In the genomic region with DNA sequence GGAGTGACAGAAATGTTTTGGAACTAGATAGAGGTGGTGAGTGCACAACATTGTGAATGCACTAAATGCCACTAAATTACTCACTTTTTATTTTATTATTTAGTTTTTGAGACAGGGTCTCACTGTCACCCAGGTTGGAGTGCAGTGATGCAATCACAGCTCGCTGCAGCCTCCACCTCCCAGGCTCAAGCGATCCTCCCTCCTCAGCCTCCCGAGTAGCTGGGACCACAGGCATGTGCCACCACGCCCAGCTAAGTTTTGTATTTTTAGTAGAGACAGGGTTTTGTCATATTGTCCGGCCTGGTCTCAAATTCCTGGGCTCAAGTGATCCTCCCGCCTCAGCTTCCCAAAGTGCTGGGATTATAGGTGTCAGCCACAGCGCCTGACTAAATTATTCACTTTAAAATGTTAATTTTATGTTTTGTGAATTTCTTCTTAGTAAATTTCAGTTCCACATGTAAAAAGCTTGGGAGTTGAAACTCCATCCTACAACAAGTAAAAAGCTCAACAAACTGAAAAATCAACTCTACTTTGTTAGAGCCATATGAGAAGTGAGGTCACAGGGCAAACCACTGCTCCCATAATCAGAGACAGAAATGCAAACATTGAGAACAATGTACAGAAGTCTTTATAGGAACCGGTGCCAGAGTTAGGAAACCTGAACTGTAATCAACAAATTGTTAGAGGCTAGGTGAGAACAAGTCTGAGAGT, we compare ENCODE assay signal across 22 cellular contexts. TPM values are rescaled to one million over a fixed set of nuclear protein-coding genes. Genes with fewer than 3 reads are reported as not detected.
A peak's percentile ranks its signal among the peaks of the same experiment; 100 is the strongest.
DNase-seq lines count a peak whose midpoint lies in the region; ATAC-seq, FAIRE-seq and TF ChIP-seq lines count a peak whose summit lies in the region.
"Had no signal": no experiment of that assay in that cellular context is flagged by ENCODE, and none has a peak within 500 bp of the region (broad histone marks: within the 10 kb centered on the region; RNA-seq: fewer than 3 reads in every experiment).

No MANE protein-coding gene starts in this region.

- no peak overlapping the region for H3K4me2 ChIP-seq in K562 (ENCODE audit: insufficient read depth, low read length)
- H3K4me2 ChIP-seq: KMS-11 had no signal

- ATAC-seq in K562 (no peak), GM18909 (IDR thresholded peaks at IDR 0.05; ENCODE audit: poor library complexity, unreplicated experiment) (no peak), HG02852 (IDR thresholded peaks at IDR 0.05; ENCODE audit: unreplicated experiment) (no peak)
- ATAC-seq: HCT116, Panc1, T-helper 17 cell had no signal

- no peak overlapping the region for H3K27ac ChIP-seq in K562 (ENCODE audit: extremely low read depth, low read depth, low read length)
- H3K27ac ChIP-seq: 22Rv1, KMS-11, SJSA1 had no signal

- no peaks in the 10 kb centered on the region for H3K79me2 ChIP-seq in K562 (ENCODE audit: control insufficient read depth, insufficient read depth, low read length)

- DNase-seq in NCI-H510A treated with DMSO at 0.1 percent for 48 hours (lab: John Stamatoyannopoulos, UW) (peak; percentile 22), NCI-H510A (lab: John Stamatoyannopoulos, UW) (no peak), NCI-H146 treated with DMSO at 0.1 percent for 48 hours (lab: John Stamatoyannopoulos, UW; ENCODE audit: unreplicated experiment) (peak; percentile 4), K562 (ENCODE audit: extremely low read depth in 1 of 4, low spot score in 3 of 4) (no peak), posterior vena cava (ENCODE audit: low spot score) (peak; percentile 38), germinal center (ENCODE audit: low spot score) (no peak)
- DNase-seq: DMS153, GDM1, GOT3, NCI-H1417 treated with DMSO at 0.1 percent for 48 hours, NCI-H2029, NCI-H2171 treated with DMSO at 0.1 percent for 48 hours, NCI-H446 treated with DMSO at 0.1 percent for 48 hours, T-helper 17 cell had no signal

- H4K20me1 ChIP-seq in K562 (replicated peaks; ENCODE audit: control insufficient read depth, insufficient read depth, low read length): no peaks in the 10 kb centered on the region

- 23% methylated on average over 7 of the region's 8 CpGs for WGBS in K562 (ENCODE audit: insufficient coverage, low coverage, missing lambda C conversion rate)

- H3K4me1 ChIP-seq in K562 (replicated peaks in 1 of 2; ENCODE audit: control insufficient read depth in 2 of 2, insufficient read depth in 2 of 2, low read length in 2 of 2): peaks cover 0 to 1% of the 10 kb centered on the region in 2 experiments; a peak in 1 of 5 replicates
- H3K4me1 ChIP-seq: SJSA1 had no signal

- no peak for TF ChIP-seq RAD21 in K562 (CRISPR knock-in tag; conservative IDR thresholded peaks at IDR 0.05 in 1 of 2, IDR thresholded peaks at IDR 0.05 in 1 of 2)

- H2AFZ ChIP-seq in K562 (ENCODE audit: low read depth, low read length): no peak overlapping the region

- intact Hi-C loops in K562 (cut with micrococcal nuclease) (loop anchor here (10.0 kb wide), 1 partner anchor 313 kb away; no protein-coding TSS in a partner anchor), posterior vena cava (cut with DNase I) (no loop called here)

- FAIRE-seq in K562 (lab: Jason Lieb, UNC): no peak

- TF ChIP-seq CTCF in K562 (IDR thresholded peaks at IDR 0.05 in 2 of 3, conservative IDR thresholded peaks at IDR 0.05 in 1 of 3; ENCODE audit: insufficient read depth in 2 of 3, low read depth in 1 of 3, low read length in 3 of 3): no peak

- no peaks in the 10 kb centered on the region for H3K9me3 ChIP-seq in K562 (replicated peaks; ENCODE audit: control insufficient read depth, insufficient read depth, low read depth, low read length)
- H3K9me3 ChIP-seq: SJSA1 had no signal

- TF ChIP-seq POLR2A in K562 (conservative IDR thresholded peaks at IDR 0.05): no peak

- CTCF ChIA-PET in K562 (lab: Yijun Ruan, JAX; ENCODE audit: low intra/inter-chr PET ratio): no interaction called here

- no peaks in the 10 kb centered on the region for H3K27me3 ChIP-seq in K562 (ENCODE audit: control insufficient read depth in 2 of 2, insufficient read depth in 2 of 2, low read length in 2 of 2)
- H3K27me3 ChIP-seq: SJSA1 had no signal

- H3K36me3 ChIP-seq in K562 (ENCODE audit: control insufficient read depth, insufficient read depth, low read length): no peaks in the 10 kb centered on the region
- H3K36me3 ChIP-seq: SJSA1 had no signal

- H3K9ac ChIP-seq in K562 (ENCODE audit: insufficient read depth in 1 of 2, low read depth in 2 of 2, low read length in 2 of 2): no peak overlapping the region
- H3K9ac ChIP-seq: KMS-11 had no signal

- BruUV-seq in K562 (replicated peaks; lab: Mats Ljungman, UMichigan): no TSS peak

- no peaks in the 10 kb centered on the region for H3K9me1 ChIP-seq in K562 (ENCODE audit: control insufficient read depth, insufficient read depth, low read length)

- H3K4me3 ChIP-seq in K562: no peak overlapping the region
- H3K4me3 ChIP-seq: SJSA1 had no signal

- in situ Hi-C loops in K562 (cut with MboI): no loop called here

- no peak for TF ChIP-seq EP300 in K562 (IDR thresholded peaks at IDR 0.05; ENCODE audit: low read length)

- POLR2A ChIA-PET in K562 (lab: Yijun Ruan, JAX): no interaction called here

TF ChIP-seq in K562, 482 proteins besides CTCF, POLR2A, EP300 and RAD21:
- TF ChIP-seq NRF1 (conservative IDR thresholded peaks at IDR 0.05 in 1 of 2, IDR thresholded peaks at IDR 0.05 in 1 of 2): no peak
- TF ChIP-seq, protein P1, sequence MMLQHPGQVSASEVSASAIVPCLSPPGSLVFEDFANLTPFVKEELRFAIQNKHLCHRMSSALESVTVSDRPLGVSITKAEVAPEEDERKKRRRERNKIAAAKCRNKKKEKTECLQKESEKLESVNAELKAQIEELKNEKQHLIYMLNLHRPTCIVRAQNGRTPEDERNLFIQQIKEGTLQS (IDR thresholded peaks at IDR 0.05): peak; percentile 18; the same call in 1 of the 2 replicates
- TF ChIP-seq, protein P1 (CRISPR knock-in tag; conservative IDR thresholded peaks at IDR 0.05): no peak
TF ChIP-seq in K562: peak in this region for 1.

RNA-seq across cellular contexts. Expression of a gene that starts 13.8 kb away (rescaled TPM):
- 0.51 TPM in 1 of 2 replicates, not detected in the other for total RNA-seq in K562 (2011; cell fraction: chromatin; rRNA removed; ENCODE audit: low replicate concordance)
- 0.17 and 0.39 TPM in 2 replicates for total RNA-seq in K562 (2011; cell fraction: nucleolus; rRNA removed)
- 0.37 and 0.46 TPM in 2 replicates for total RNA-seq in K562 (2011; cell fraction: nucleoplasm; rRNA removed)
- 0.09 TPM in 1 of 2 replicates, not detected in the other for total RNA-seq in K562 (2014; rRNA removed)
- total RNA-seq in K562 (2014; rRNA removed; fragmentation: Illumina TruSeq; extraction: Trizol): not detected in 2 replicates
- total RNA-seq in K562 (2015; rRNA removed; fragmentation: Illumina TruSeq; extraction: Trizol): 0.04 TPM in 1 of 2 replicates, not detected in the other
- not detected in 2 replicates for total RNA-seq in K562 (2021)
- polyA plus RNA-seq in K562 (2011; rRNA removed): 0.01 and 0.03 TPM in 2 replicates
- polyA plus RNA-seq in K562 (2011; cell fraction: cytosol; rRNA removed): 0.01 TPM in 1 of 2 replicates, not detected in the other
- polyA plus RNA-seq in K562 (2011; cell fraction: nucleus; rRNA removed): 0.06 TPM in 2 replicates
- polyA plus RNA-seq in K562 (2012): 0.04 and 0.07 TPM in 2 replicates
- polyA plus RNA-seq in K562 (2014; fragmentation: Illumina TruSeq; extraction: Trizol): 0.04 TPM in 1 of 2 replicates, not detected in the other
- not detected for polyA plus RNA-seq in K562 (2014; fragmentation: Nextera tagmentation; extraction: Ambion mirVana)
- 0.03 and 0.05 TPM in 2 replicates for polyA plus RNA-seq in K562 (2014; rRNA removed)
- not detected in 2 replicates for polyA minus RNA-seq in K562 (2011; rRNA and poly(A)+ RNA removed)
- polyA minus RNA-seq in K562 (2011; cell fraction: cytosol; rRNA and poly(A)+ RNA removed): not detected in 2 replicates
- 0.13 and 0.22 TPM in 2 replicates for polyA minus RNA-seq in K562 (2011; cell fraction: nucleus; rRNA and poly(A)+ RNA removed)
- total RNA-seq in posterior vena cava: not detected
- total RNA-seq: T-helper 17 cell had no signal
- polyA plus RNA-seq: AG04450 had no signal

Comparison
In these comparisons a context has a peak if more than half of its experiments do, and no peak if none do; other contexts are left out.
1. DNase-seq: peak in NCI-H510A treated with DMSO at 0.1 percent for 48 hours (single experiment), NCI-H146 treated with DMSO at 0.1 percent for 48 hours (single experiment) and posterior vena cava (single experiment); none in NCI-H510A (single experiment), K562 (0 of 4) and germinal center (single experiment).